Comparison of ENCODE assay signal across 8 cellular contexts in the genomic region with DNA sequence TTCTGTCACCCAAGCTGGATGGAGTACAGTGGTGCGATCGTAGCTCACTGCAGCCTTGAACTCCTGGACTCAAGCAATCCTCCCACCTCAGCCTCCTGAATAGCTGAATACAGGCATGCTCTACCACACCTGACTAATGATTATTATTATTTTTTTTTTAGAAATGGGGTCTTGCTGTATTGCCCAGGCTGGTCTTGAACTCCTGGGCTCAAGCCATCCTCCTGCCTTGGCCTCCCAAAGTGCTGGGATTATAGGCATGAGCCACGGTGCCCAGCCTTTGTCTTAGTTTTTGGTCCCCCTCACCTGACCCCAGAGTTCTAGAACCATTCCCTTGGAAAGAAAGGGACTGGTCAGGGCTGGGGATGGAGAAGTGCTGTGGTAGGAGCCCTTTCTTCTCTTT. TPM values are rescaled to one million over a fixed set of nuclear protein-coding genes. Genes with fewer than 3 reads are reported as not detected.
DNase-seq lines count a peak whose midpoint lies in the region; ATAC-seq, FAIRE-seq and TF ChIP-seq lines count a peak whose summit lies in the region.
"Not testable (repeated sequence)": the region's sequence is repeated elsewhere in the genome, so short reads cannot be mapped to it uniquely, and the experiment has no call there.
"Had no signal": no experiment of that assay in that cellular context is flagged by ENCODE, and none has a peak within 500 bp of the region (broad histone marks: within the 10 kb centered on the region; RNA-seq: fewer than 3 reads in every experiment).

No MANE protein-coding gene starts in this region.

- not testable (repeated sequence) for ATAC-seq in CD4-positive, CD25-positive, alpha-beta regulatory T cell (ENCODE audit: low read depth in 2 of 2); T-helper 17 cell; activated CD8-positive, alpha-beta T cell treated with anti-CD3 and anti-CD28 coated beads, Interleukin-2, amount 10 ng/mL, durations not matched to agents 7 days and 5 days; K562

- not testable (repeated sequence) for DNase-seq in CD4-positive, CD25-positive, alpha-beta regulatory T cell; Jurkat, Clone E6-1 (ENCODE audit: low read depth, low spot score); T-helper 17 cell; activated CD8-positive, alpha-beta T cell treated with anti-CD3 and anti-CD28 coated beads, Interleukin-2, amount 10 ng/mL, durations not matched to agents 7 days and 5 days; activated naive CD4-positive, alpha-beta T cell treated with anti-CD3 and anti-CD28 coated beads for 36 hours; K562 (ENCODE audit: extremely low read depth in 1 of 4, low spot score in 3 of 4)
- DNase-seq in posterior vena cava (ENCODE audit: low spot score), result peak; percentile 9

- not testable (repeated sequence) for H3K9me1 ChIP-seq in K562 (ENCODE audit: control insufficient read depth, insufficient read depth, low read length)

- H3K4me3 Mint-ChIP-seq in CD4-positive, CD25-positive, alpha-beta regulatory T cell, result peak overlapping the region; percentile 29 to 89 (median 77)
- not testable (repeated sequence) for H3K4me3 Mint-ChIP-seq in T-helper 17 cell
- peak overlapping the region; percentile 57 for H3K4me3 Mint-ChIP-seq in activated CD8-positive, alpha-beta T cell treated with anti-CD3 and anti-CD28 coated beads, Interleukin-2, amount 10 ng/mL, durations not matched to agents 7 days and 5 days
- peak overlapping the region; percentile 44 for H3K4me3 Mint-ChIP-seq in activated naive CD4-positive, alpha-beta T cell treated with anti-CD3 and anti-CD28 coated beads for 36 hours

- in situ Hi-C loops in K562 (cut with MboI), result not testable (repeated sequence)

- H3K36me3 ChIP-seq in CD4-positive, CD25-positive, alpha-beta regulatory T cell (ENCODE audit: control insufficient read depth, insufficient read depth, low read length); K562 (ENCODE audit: control insufficient read depth, insufficient read depth, low read length): not testable (repeated sequence)

- H3K27me3 ChIP-seq in CD4-positive, CD25-positive, alpha-beta regulatory T cell (ENCODE audit: control insufficient read depth, insufficient read depth, low read length); K562 (ENCODE audit: control insufficient read depth in 2 of 2, insufficient read depth in 2 of 2, low read length in 2 of 2): not testable (repeated sequence)

- H3K27ac ChIP-seq in CD4-positive, CD25-positive, alpha-beta regulatory T cell (ENCODE audit: insufficient read depth, low read length, poor library complexity, severe bottlenecking), result peak overlapping the region; percentile 31
- H3K27ac ChIP-seq in K562 (ENCODE audit: extremely low read depth, low read depth, low read length), result not testable (repeated sequence)

- BruUV-seq in K562 (replicated peaks; lab: Mats Ljungman, UMichigan), result not testable (repeated sequence)

- 64% methylated on average over 3 of the region's 3 CpGs for WGBS in K562 (ENCODE audit: insufficient coverage, low coverage, missing lambda C conversion rate)

- peaks cover 13% of the 10 kb centered on the region for H3K27me3 Mint-ChIP-seq in CD4-positive, CD25-positive, alpha-beta regulatory T cell
- H3K27me3 Mint-ChIP-seq in T-helper 17 cell; activated naive CD4-positive, alpha-beta T cell treated with anti-CD3 and anti-CD28 coated beads for 36 hours (ENCODE audit: low read depth): not testable (repeated sequence)
- H3K27me3 Mint-ChIP-seq in activated CD8-positive, alpha-beta T cell treated with anti-CD3 and anti-CD28 coated beads, Interleukin-2, amount 10 ng/mL, durations not matched to agents 7 days and 5 days (ENCODE audit: low read depth), result peaks cover 13% of the 10 kb centered on the region

- TF ChIP-seq CTCF in K562 (IDR thresholded peaks at IDR 0.05 in 2 of 3, conservative IDR thresholded peaks at IDR 0.05 in 1 of 3; ENCODE audit: insufficient read depth in 2 of 3, low read depth in 1 of 3, low read length in 3 of 3), result not testable (repeated sequence)

- not testable (repeated sequence) for TF ChIP-seq EP300 in K562 (IDR thresholded peaks at IDR 0.05; ENCODE audit: low read length)

- FAIRE-seq in K562 (lab: Jason Lieb, UNC), result not testable (repeated sequence)

- H3K27ac Mint-ChIP-seq in CD4-positive, CD25-positive, alpha-beta regulatory T cell, result peak overlapping the region in 1 of 3 donors; percentile 82
- H3K27ac Mint-ChIP-seq in T-helper 17 cell, result peak overlapping the region; percentile 1
- H3K27ac Mint-ChIP-seq in activated CD8-positive, alpha-beta T cell treated with anti-CD3 and anti-CD28 coated beads, Interleukin-2, amount 10 ng/mL, durations not matched to agents 7 days and 5 days, result peak overlapping the region; percentile 90
- peak overlapping the region; percentile 72 for H3K27ac Mint-ChIP-seq in activated naive CD4-positive, alpha-beta T cell treated with anti-CD3 and anti-CD28 coated beads for 36 hours

- not testable (repeated sequence) for TF ChIP-seq POLR2A in K562 (conservative IDR thresholded peaks at IDR 0.05)

- intact Hi-C loops in activated naive CD4-positive, alpha-beta T cell treated with anti-CD3 and anti-CD28 coated beads for 36 hours (cut with micrococcal nuclease); K562 (cut with micrococcal nuclease); posterior vena cava (cut with DNase I): not testable (repeated sequence)

- not testable (repeated sequence) for H3K36me3 Mint-ChIP-seq in CD4-positive, CD25-positive, alpha-beta regulatory T cell; T-helper 17 cell (ENCODE audit: low read depth); activated CD8-positive, alpha-beta T cell treated with anti-CD3 and anti-CD28 coated beads, Interleukin-2, amount 10 ng/mL, durations not matched to agents 7 days and 5 days (ENCODE audit: low read depth); activated naive CD4-positive, alpha-beta T cell treated with anti-CD3 and anti-CD28 coated beads for 36 hours (ENCODE audit: low read depth)

- H3K79me2 ChIP-seq in K562 (ENCODE audit: control insufficient read depth, insufficient read depth, low read length), result not testable (repeated sequence)

- H2AFZ ChIP-seq in K562 (ENCODE audit: low read depth, low read length), result not testable (repeated sequence)

- peaks cover 27% of the 10 kb centered on the region for H3K4me1 ChIP-seq in CD4-positive, CD25-positive, alpha-beta regulatory T cell (ENCODE audit: control insufficient read depth, insufficient read depth, low read length, poor library complexity, severe bottlenecking)
- H3K4me1 ChIP-seq in K562 (replicated peaks in 1 of 2; ENCODE audit: control insufficient read depth in 2 of 2, insufficient read depth in 2 of 2, low read length in 2 of 2), result peaks cover 8 to 20% of the 10 kb centered on the region in 2 experiments; a peak in 4 of 5 replicates

- not testable (repeated sequence) for H3K9ac ChIP-seq in K562 (ENCODE audit: insufficient read depth in 1 of 2, low read depth in 2 of 2, low read length in 2 of 2)

- POLR2A ChIA-PET in activated CD8-positive, alpha-beta T cell treated with anti-CD3 and anti-CD28 coated beads, Interleukin-2, amount 10 ng/mL, durations not matched to agents 7 days and 5 days (lab: Charles Lee), result interaction anchor here (1.0 to 1.3 kb wide), 4 partner anchors 15 to 38 kb away, joined by 3 to 5 read pairs (median 4); no protein-coding TSS in a partner anchor
- POLR2A ChIA-PET in K562 (lab: Yijun Ruan, JAX), result interaction anchor here (1.1 kb wide), 1 partner anchor 13 kb away, joined by 3 read pairs; no protein-coding TSS in a partner anchor

- H4K20me1 ChIP-seq in K562 (replicated peaks; ENCODE audit: control insufficient read depth, insufficient read depth, low read length), result not testable (repeated sequence)

- not testable (repeated sequence) for H3K9me3 ChIP-seq in CD4-positive, CD25-positive, alpha-beta regulatory T cell (ENCODE audit: control insufficient read depth in 2 of 2, low read length in 2 of 2); T-helper 17 cell (ENCODE audit: control insufficient read depth, low read length, poor library complexity, severe bottlenecking); K562 (replicated peaks; ENCODE audit: control insufficient read depth, insufficient read depth, low read depth, low read length)

- CTCF ChIA-PET in activated CD8-positive, alpha-beta T cell treated with anti-CD3 and anti-CD28 coated beads, Interleukin-2, amount 10 ng/mL, durations not matched to agents 7 days and 5 days (lab: Charles Lee), result interaction anchor here (0.7 to 5.8 kb wide), 8 partner anchors 9 to 48 kb away, joined by 3 to 51 read pairs (median 7); partner anchors contain the start of gene GAL3ST4
- CTCF ChIA-PET in activated naive CD4-positive, alpha-beta T cell treated with anti-CD3 and anti-CD28 coated beads for 36 hours (lab: Charles Lee), result interaction anchor here (0.6 to 4.3 kb wide), 6 partner anchors 9 to 190 kb away, joined by 3 to 30 read pairs (median 4); no protein-coding TSS in a partner anchor
- CTCF ChIA-PET in K562 (lab: Yijun Ruan, JAX; ENCODE audit: low intra/inter-chr PET ratio), result not testable (repeated sequence)

- TF ChIP-seq RAD21 in K562 (CRISPR knock-in tag; conservative IDR thresholded peaks at IDR 0.05 in 1 of 2, IDR thresholded peaks at IDR 0.05 in 1 of 2), result not testable (repeated sequence)

- not testable (repeated sequence) for H3K9me3 Mint-ChIP-seq in CD4-positive, CD25-positive, alpha-beta regulatory T cell; activated CD8-positive, alpha-beta T cell treated with anti-CD3 and anti-CD28 coated beads, Interleukin-2, amount 10 ng/mL, durations not matched to agents 7 days and 5 days (ENCODE audit: insufficient read depth); activated naive CD4-positive, alpha-beta T cell treated with anti-CD3 and anti-CD28 coated beads for 36 hours

- not testable (repeated sequence) for H3K4me3 ChIP-seq in CD4-positive, CD25-positive, alpha-beta regulatory T cell (ENCODE audit: low read depth, low read length); K562
- H3K4me3 ChIP-seq in Jurkat, Clone E6-1 (ENCODE audit: low read length), result peak overlapping the region; percentile 34

- not testable (repeated sequence) for H3K4me2 ChIP-seq in K562 (ENCODE audit: insufficient read depth, low read length)

- peaks cover 12 to 70% (median 34%) of the 10 kb centered on the region in 4 donors for H3K4me1 Mint-ChIP-seq in CD4-positive, CD25-positive, alpha-beta regulatory T cell
- peaks cover 28% of the 10 kb centered on the region for H3K4me1 Mint-ChIP-seq in T-helper 17 cell
- peaks cover 60% of the 10 kb centered on the region for H3K4me1 Mint-ChIP-seq in activated CD8-positive, alpha-beta T cell treated with anti-CD3 and anti-CD28 coated beads, Interleukin-2, amount 10 ng/mL, durations not matched to agents 7 days and 5 days (ENCODE audit: low read depth)
- H3K4me1 Mint-ChIP-seq in activated naive CD4-positive, alpha-beta T cell treated with anti-CD3 and anti-CD28 coated beads for 36 hours (ENCODE audit: low read depth), result peaks cover 49% of the 10 kb centered on the region

RNA-seq across cellular contexts. Expression of gene STAG3, which starts 2.4 kb away (rescaled TPM):
- total RNA-seq in CD4-positive, CD25-positive, alpha-beta regulatory T cell, result 6.2 TPM
- polyA plus RNA-seq in CD4-positive, CD25-positive, alpha-beta regulatory T cell, result 1 to 10 TPM in 1 of 4 donors, under 1 TPM in 3; 0.53 to 4.0 (median 0.77) TPM
- 20.1 TPM for polyA plus RNA-seq in Jurkat, Clone E6-1 (2012; ENCODE audit: insufficient read depth, insufficient read length)
- 1 to 10 TPM; 4.0 to 4.8 TPM for total RNA-seq in T-helper 17 cell
- 10 to 100 TPM; 16.5 to 20.6 TPM for total RNA-seq in activated CD8-positive, alpha-beta T cell treated with anti-CD3 and anti-CD28 coated beads, Interleukin-2, amount 10 ng/mL, durations not matched to agents 7 days and 5 days
- 10 to 100 TPM; 38.4 to 41.0 TPM for total RNA-seq in activated naive CD4-positive, alpha-beta T cell treated with anti-CD3 and anti-CD28 coated beads for 36 hours
- total RNA-seq in K562 (2011; cell fraction: chromatin; rRNA removed; ENCODE audit: low replicate concordance), result 12.2 and 23.8 TPM in 2 replicates
- total RNA-seq in K562 (2011; cell fraction: nucleolus; rRNA removed), result 10.3 and 11.0 TPM in 2 replicates
- total RNA-seq in K562 (2011; cell fraction: nucleoplasm; rRNA removed), result 9.9 and 10.9 TPM in 2 replicates
- 0.54 and 2.1 TPM in 2 replicates for total RNA-seq in K562 (2014; rRNA removed)
- 0.96 and 1.7 TPM in 2 replicates for total RNA-seq in K562 (2014; rRNA removed; fragmentation: Illumina TruSeq; extraction: Trizol)
- 1.3 and 2.5 TPM in 2 replicates for total RNA-seq in K562 (2015; rRNA removed; fragmentation: Illumina TruSeq; extraction: Trizol)
- total RNA-seq in K562 (2021), result 1.7 and 2.5 TPM in 2 replicates
- 2.4 and 5.1 TPM in 2 replicates for polyA plus RNA-seq in K562 (2011; rRNA removed)
- 1.5 and 3.0 TPM in 2 replicates for polyA plus RNA-seq in K562 (2011; cell fraction: cytosol; rRNA removed)
- 11.9 and 21.5 TPM in 2 replicates for polyA plus RNA-seq in K562 (2011; cell fraction: nucleus; rRNA removed)
- polyA plus RNA-seq in K562 (2012), result 4.9 and 11.1 TPM in 2 replicates
- 1.3 and 1.6 TPM in 2 replicates for polyA plus RNA-seq in K562 (2014; fragmentation: Illumina TruSeq; extraction: Trizol)
- polyA plus RNA-seq in K562 (2014; fragmentation: Nextera tagmentation; extraction: Ambion mirVana), result 1 to 10 TPM; 1.2 to 2.3 TPM
- polyA plus RNA-seq in K562 (2014; rRNA removed), result 1.3 and 1.9 TPM in 2 replicates
- 2.1 and 3.9 TPM in 2 replicates for polyA minus RNA-seq in K562 (2011; rRNA and poly(A)+ RNA removed)
- polyA minus RNA-seq in K562 (2011; cell fraction: cytosol; rRNA and poly(A)+ RNA removed), result 1.6 and 2.0 TPM in 2 replicates
- 3.2 and 6.4 TPM in 2 replicates for polyA minus RNA-seq in K562 (2011; cell fraction: nucleus; rRNA and poly(A)+ RNA removed)
- total RNA-seq in posterior vena cava, result 1 to 10 TPM in 1 of 2 donors, under 1 TPM in 1; 0.52 to 1.2 TPM

RNA-seq across cellular contexts. Expression of gene GPC2, which starts 2.9 kb away (rescaled TPM):
- total RNA-seq in CD4-positive, CD25-positive, alpha-beta regulatory T cell, result 7.0 TPM
- polyA plus RNA-seq in CD4-positive, CD25-positive, alpha-beta regulatory T cell, result under 1 TPM in 3 of 4 donors, not detected in 1; 0.16 to 0.27 (median 0.23) TPM
- polyA plus RNA-seq in Jurkat, Clone E6-1 (2012; ENCODE audit: insufficient read depth, insufficient read length), result 20.1 TPM
- total RNA-seq in T-helper 17 cell, result 1 to 10 TPM; 5.0 to 8.5 TPM
- 1 to 10 TPM; 8.1 to 8.2 TPM for total RNA-seq in activated CD8-positive, alpha-beta T cell treated with anti-CD3 and anti-CD28 coated beads, Interleukin-2, amount 10 ng/mL, durations not matched to agents 7 days and 5 days
- total RNA-seq in activated naive CD4-positive, alpha-beta T cell treated with anti-CD3 and anti-CD28 coated beads for 36 hours, result 1 to 10 TPM; 7.6 to 9.5 TPM
- 6.5 and 21.7 TPM in 2 replicates for total RNA-seq in K562 (2011; cell fraction: chromatin; rRNA removed; ENCODE audit: low replicate concordance)
- total RNA-seq in K562 (2011; cell fraction: nucleolus; rRNA removed), result 15.8 and 17.7 TPM in 2 replicates
- 10.9 and 11.9 TPM in 2 replicates for total RNA-seq in K562 (2011; cell fraction: nucleoplasm; rRNA removed)
- total RNA-seq in K562 (2014; rRNA removed), result 1.7 and 3.2 TPM in 2 replicates
- total RNA-seq in K562 (2014; rRNA removed; fragmentation: Illumina TruSeq; extraction: Trizol), result 0.83 and 1.1 TPM in 2 replicates
- 1.1 and 1.3 TPM in 2 replicates for total RNA-seq in K562 (2015; rRNA removed; fragmentation: Illumina TruSeq; extraction: Trizol)
- total RNA-seq in K562 (2021), result 4.7 and 5.1 TPM in 2 replicates
- 1.5 and 3.7 TPM in 2 replicates for polyA plus RNA-seq in K562 (2011; rRNA removed)
- polyA plus RNA-seq in K562 (2011; cell fraction: cytosol; rRNA removed), result 3.8 and 4.6 TPM in 2 replicates
- polyA plus RNA-seq in K562 (2011; cell fraction: nucleus; rRNA removed), result 21.7 and 28.4 TPM in 2 replicates
- 2.0 and 5.0 TPM in 2 replicates for polyA plus RNA-seq in K562 (2012)
- 1.3 and 1.7 TPM in 2 replicates for polyA plus RNA-seq in K562 (2014; fragmentation: Illumina TruSeq; extraction: Trizol)
- under 1 TPM in 1 of 2 experiments, not detected in 1; 0.06 TPM for polyA plus RNA-seq in K562 (2014; fragmentation: Nextera tagmentation; extraction: Ambion mirVana)
- polyA plus RNA-seq in K562 (2014; rRNA removed), result 7.2 and 7.7 TPM in 2 replicates
- polyA minus RNA-seq in K562 (2011; rRNA and poly(A)+ RNA removed), result 1.4 and 1.6 TPM in 2 replicates
- 0.86 and 2.5 TPM in 2 replicates for polyA minus RNA-seq in K562 (2011; cell fraction: cytosol; rRNA and poly(A)+ RNA removed)
- polyA minus RNA-seq in K562 (2011; cell fraction: nucleus; rRNA and poly(A)+ RNA removed), result 9.3 and 10.2 TPM in 2 replicates
- total RNA-seq in posterior vena cava, result 1 to 10 TPM in 1 of 2 donors, under 1 TPM in 1; 0.81 to 1.2 TPM
- polyA plus RNA-seq: CD14-positive monocyte had no signal

RNA-seq across cellular contexts. Expression of gene GAL3ST4, which starts 11.7 kb away (rescaled TPM):
- 6.1 TPM for total RNA-seq in CD4-positive, CD25-positive, alpha-beta regulatory T cell
- 1 to 10 TPM; 2.6 to 7.7 (median 5.3) TPM for polyA plus RNA-seq in CD4-positive, CD25-positive, alpha-beta regulatory T cell
- 4.4 TPM for polyA plus RNA-seq in Jurkat, Clone E6-1 (2012; ENCODE audit: insufficient read depth, insufficient read length)
- total RNA-seq in T-helper 17 cell (1 to 10 TPM; 5.0 to 6.5 TPM), K562 (2014; rRNA removed) (0.05 and 0.37 TPM in 2 replicates), K562 (2014; rRNA removed; fragmentation: Illumina TruSeq; extraction: Trizol) (0.16 and 0.18 TPM in 2 replicates), K562 (2015; rRNA removed; fragmentation: Illumina TruSeq; extraction: Trizol) (0.25 and 0.41 TPM in 2 replicates), K562 (2021) (0.54 and 1.0 TPM in 2 replicates), posterior vena cava (10 to 100 TPM in 1 of 2 donors, 1 to 10 TPM in 1; 6.2 to 11.2 TPM)
- 1 to 10 TPM; 2.8 to 3.5 TPM for total RNA-seq in activated CD8-positive, alpha-beta T cell treated with anti-CD3 and anti-CD28 coated beads, Interleukin-2, amount 10 ng/mL, durations not matched to agents 7 days and 5 days
- 1 to 10 TPM; 6.2 to 6.5 TPM for total RNA-seq in activated naive CD4-positive, alpha-beta T cell treated with anti-CD3 and anti-CD28 coated beads for 36 hours
- 1.3 and 3.7 TPM in 2 replicates for total RNA-seq in K562 (2011; cell fraction: chromatin; rRNA removed; ENCODE audit: low replicate concordance)
- 2.1 and 2.2 TPM in 2 replicates for total RNA-seq in K562 (2011; cell fraction: nucleolus; rRNA removed)
- total RNA-seq in K562 (2011; cell fraction: nucleoplasm; rRNA removed), result 1.8 and 2.9 TPM in 2 replicates
- polyA plus RNA-seq in K562 (2011; rRNA removed) (0.60 and 1.7 TPM in 2 replicates), K562 (2014; fragmentation: Illumina TruSeq; extraction: Trizol) (0.96 and 1.2 TPM in 2 replicates), K562 (2014; fragmentation: Nextera tagmentation; extraction: Ambion mirVana) (under 1 TPM; 0.15 to 0.18 TPM), K562 (2014; rRNA removed) (0.88 and 0.98 TPM in 2 replicates)
- polyA plus RNA-seq in K562 (2011; cell fraction: cytosol; rRNA removed), result 1.5 and 2.0 TPM in 2 replicates
- polyA plus RNA-seq in K562 (2011; cell fraction: nucleus; rRNA removed), result 4.9 and 6.0 TPM in 2 replicates
- 1.1 and 2.6 TPM in 2 replicates for polyA plus RNA-seq in K562 (2012)
- 0.28 and 0.57 TPM in 2 replicates for polyA minus RNA-seq in K562 (2011; rRNA and poly(A)+ RNA removed)
- polyA minus RNA-seq in K562 (2011; cell fraction: cytosol; rRNA and poly(A)+ RNA removed), result 0.91 TPM in 1 of 2 replicates, not detected in the other
- 0.13 and 0.44 TPM in 2 replicates for polyA minus RNA-seq in K562 (2011; cell fraction: nucleus; rRNA and poly(A)+ RNA removed)
- polyA plus RNA-seq: CD14-positive monocyte had no signal

RNA-seq across cellular contexts. Expression of gene TRAPPC14, which starts 21.6 kb away (rescaled TPM):
- total RNA-seq in CD4-positive, CD25-positive, alpha-beta regulatory T cell, result 54.6 TPM
- polyA plus RNA-seq in CD4-positive, CD25-positive, alpha-beta regulatory T cell, result 1 to 10 TPM; 2.3 to 4.3 (median 3.9) TPM
- 21.9 TPM for polyA plus RNA-seq in Jurkat, Clone E6-1 (2012; ENCODE audit: insufficient read depth, insufficient read length)
- total RNA-seq in T-helper 17 cell, result 10 to 100 TPM; 45.8 to 46.9 TPM
- total RNA-seq in activated CD8-positive, alpha-beta T cell treated with anti-CD3 and anti-CD28 coated beads, Interleukin-2, amount 10 ng/mL, durations not matched to agents 7 days and 5 days, result 10 to 100 TPM; 42.7 to 44.0 TPM
- total RNA-seq in activated naive CD4-positive, alpha-beta T cell treated with anti-CD3 and anti-CD28 coated beads for 36 hours, result 10 to 100 TPM; 21.2 to 21.6 TPM
- 86.1 and 225 TPM in 2 replicates for total RNA-seq in K562 (2011; cell fraction: chromatin; rRNA removed; ENCODE audit: low replicate concordance)
- total RNA-seq in K562 (2011; cell fraction: nucleolus; rRNA removed), result 123 and 132 TPM in 2 replicates
- 95.7 and 101 TPM in 2 replicates for total RNA-seq in K562 (2011; cell fraction: nucleoplasm; rRNA removed)
- total RNA-seq in K562 (2014; rRNA removed), result 25.6 and 27.1 TPM in 2 replicates
- total RNA-seq in K562 (2014; rRNA removed; fragmentation: Illumina TruSeq; extraction: Trizol), result 7.6 and 9.9 TPM in 2 replicates
- 17.4 and 18.2 TPM in 2 replicates for total RNA-seq in K562 (2015; rRNA removed; fragmentation: Illumina TruSeq; extraction: Trizol)
- 38.2 and 45.9 TPM in 2 replicates for total RNA-seq in K562 (2021)
- polyA plus RNA-seq in K562 (2011; rRNA removed), result 5.4 and 12.1 TPM in 2 replicates
- polyA plus RNA-seq in K562 (2011; cell fraction: cytosol; rRNA removed), result 7.4 and 10.1 TPM in 2 replicates
- polyA plus RNA-seq in K562 (2011; cell fraction: nucleus; rRNA removed), result 91.6 and 168 TPM in 2 replicates
- 26.9 and 43.9 TPM in 2 replicates for polyA plus RNA-seq in K562 (2012)
- 20.5 and 29.3 TPM in 2 replicates for polyA plus RNA-seq in K562 (2014; fragmentation: Illumina TruSeq; extraction: Trizol)
- under 1 TPM; 0.42 to 0.55 TPM for polyA plus RNA-seq in K562 (2014; fragmentation: Nextera tagmentation; extraction: Ambion mirVana)
- 27.9 and 43.8 TPM in 2 replicates for polyA plus RNA-seq in K562 (2014; rRNA removed)
- polyA minus RNA-seq in K562 (2011; rRNA and poly(A)+ RNA removed), result 4.9 and 6.1 TPM in 2 replicates
- polyA minus RNA-seq in K562 (2011; cell fraction: cytosol; rRNA and poly(A)+ RNA removed), result 6.9 and 7.9 TPM in 2 replicates
- 41.7 and 45.6 TPM in 2 replicates for polyA minus RNA-seq in K562 (2011; cell fraction: nucleus; rRNA and poly(A)+ RNA removed)
- 10 to 100 TPM; 11.2 to 13.3 TPM for total RNA-seq in posterior vena cava

RNA-seq across cellular contexts. Expression of gene LAMTOR4, which starts 31.4 kb away (rescaled TPM):
- 136 TPM for total RNA-seq in CD4-positive, CD25-positive, alpha-beta regulatory T cell
- 100 to 1,000 TPM; 450 to 474 (median 465) TPM for polyA plus RNA-seq in CD4-positive, CD25-positive, alpha-beta regulatory T cell
- polyA plus RNA-seq in Jurkat, Clone E6-1 (2012; ENCODE audit: insufficient read depth, insufficient read length), result 205 TPM
- 100 to 1,000 TPM; 124 to 135 TPM for total RNA-seq in T-helper 17 cell
- total RNA-seq in activated CD8-positive, alpha-beta T cell treated with anti-CD3 and anti-CD28 coated beads, Interleukin-2, amount 10 ng/mL, durations not matched to agents 7 days and 5 days, result 100 to 1,000 TPM; 134 to 143 TPM
- 100 to 1,000 TPM; 129 to 135 TPM for total RNA-seq in activated naive CD4-positive, alpha-beta T cell treated with anti-CD3 and anti-CD28 coated beads for 36 hours
- total RNA-seq in K562 (2011; cell fraction: chromatin; rRNA removed; ENCODE audit: low replicate concordance), result 44.1 and 100 TPM in 2 replicates
- 87.9 and 91.2 TPM in 2 replicates for total RNA-seq in K562 (2011; cell fraction: nucleolus; rRNA removed)
- 91.3 and 109 TPM in 2 replicates for total RNA-seq in K562 (2011; cell fraction: nucleoplasm; rRNA removed)
- 231 and 275 TPM in 2 replicates for total RNA-seq in K562 (2014; rRNA removed)
- 52.6 and 79.6 TPM in 2 replicates for total RNA-seq in K562 (2014; rRNA removed; fragmentation: Illumina TruSeq; extraction: Trizol)
- total RNA-seq in K562 (2015; rRNA removed; fragmentation: Illumina TruSeq; extraction: Trizol), result 139 and 152 TPM in 2 replicates
- total RNA-seq in K562 (2021), result 183 and 195 TPM in 2 replicates
- polyA plus RNA-seq in K562 (2011; rRNA removed), result 154 and 162 TPM in 2 replicates
- polyA plus RNA-seq in K562 (2011; cell fraction: cytosol; rRNA removed), result 371 and 576 TPM in 2 replicates
- polyA plus RNA-seq in K562 (2011; cell fraction: nucleus; rRNA removed), result 164 and 218 TPM in 2 replicates
- 237 and 248 TPM in 2 replicates for polyA plus RNA-seq in K562 (2012)
- polyA plus RNA-seq in K562 (2014; fragmentation: Illumina TruSeq; extraction: Trizol), result 114 and 145 TPM in 2 replicates
- 100 to 1,000 TPM; 206 to 314 TPM for polyA plus RNA-seq in K562 (2014; fragmentation: Nextera tagmentation; extraction: Ambion mirVana)
- polyA plus RNA-seq in K562 (2014; rRNA removed), result 299 and 307 TPM in 2 replicates
- 21.6 and 37.2 TPM in 2 replicates for polyA minus RNA-seq in K562 (2011; rRNA and poly(A)+ RNA removed)
- polyA minus RNA-seq in K562 (2011; cell fraction: cytosol; rRNA and poly(A)+ RNA removed), result 32.1 and 32.2 TPM in 2 replicates
- 19.7 and 21.4 TPM in 2 replicates for polyA minus RNA-seq in K562 (2011; cell fraction: nucleus; rRNA and poly(A)+ RNA removed)
- total RNA-seq in posterior vena cava, result 10 to 100 TPM; 72.6 to 91.6 TPM
